ENCODE assay signal across 9 cellular contexts in genomic region chr11:44067266-44067665, GRCh38. TPM values are rescaled to one million over a fixed set of nuclear protein-coding genes. Genes with fewer than 3 reads are reported as not detected.
DNase-seq lines count a peak whose midpoint lies in the region; ATAC-seq and TF ChIP-seq lines count a peak whose summit lies in the region.
"Had no signal": no experiment of that assay in that cellular context is flagged by ENCODE, and none has a peak within 500 bp of the region (broad histone marks: within the 10 kb centered on the region; RNA-seq: fewer than 3 reads in every experiment).

No MANE protein-coding gene starts in this region.

- CTCF ChIA-PET in activated CD4-positive, alpha-beta memory T cell treated with anti-CD3 and anti-CD28 coated beads for 36 hours (lab: Charles Lee) = interaction anchor here (0.7 to 1.9 kb wide), 3 partner anchors 24 to 177 kb away, joined by 3 to 16 read pairs (median 5); partner anchors contain the start of gene EXT2

- POLR2A ChIA-PET in activated CD4-positive, alpha-beta memory T cell treated with anti-CD3 and anti-CD28 coated beads for 36 hours (lab: Charles Lee) = interaction anchor here (1.5 kb wide), 1 partner anchor 28 kb away, joined by 3 read pairs; the partner anchor contains the start of gene EXT2

- peak overlapping the region; percentile 41 for H3K27ac Mint-ChIP-seq in activated naive CD4-positive, alpha-beta T cell treated with anti-CD3 and anti-CD28 coated beads, Interleukin-2, amount 50 U/mL, for 24 hours
- H3K27ac Mint-ChIP-seq in activated naive CD4-positive, alpha-beta T cell treated with anti-CD3 and anti-CD28 coated beads, Interleukin-2, amount 50 U/mL, for 72 hours = peak overlapping the region in 1 of 2 donors; percentile 93
- no peak overlapping the region for H3K27ac Mint-ChIP-seq in activated CD4-positive, alpha-beta memory T cell treated with anti-CD3 and anti-CD28 coated beads for 36 hours

- H3K4me1 Mint-ChIP-seq in activated naive CD4-positive, alpha-beta T cell treated with anti-CD3 and anti-CD28 coated beads, Interleukin-2, amount 50 U/mL, for 24 hours = peaks cover 29% of the 10 kb centered on the region
- peaks cover 24% of the 10 kb centered on the region for H3K4me1 Mint-ChIP-seq in activated CD4-positive, alpha-beta memory T cell treated with anti-CD3 and anti-CD28 coated beads for 36 hours (ENCODE audit: low read depth)

- intact Hi-C loops in activated CD4-positive, alpha-beta memory T cell treated with anti-CD3 and anti-CD28 coated beads for 36 hours (cut with micrococcal nuclease) = loop anchor here (5.0 to 10.0 kb wide), 4 partner anchors 45 to 422 kb away; partner anchors contain the start of gene C11orf96

- H3K27me3 Mint-ChIP-seq in activated naive CD4-positive, alpha-beta T cell treated with anti-CD3 and anti-CD28 coated beads, Interleukin-2, amount 50 U/mL, for 24 hours = no peaks in the 10 kb centered on the region
- no peaks in the 10 kb centered on the region for H3K27me3 Mint-ChIP-seq in activated CD4-positive, alpha-beta memory T cell treated with anti-CD3 and anti-CD28 coated beads for 36 hours

- ATAC-seq in activated naive CD4-positive, alpha-beta T cell treated with anti-CD3 and anti-CD28 coated beads, Interleukin-2, amount 50 U/mL, for 72 hours = no peak
- ATAC-seq in upper lobe of left lung (ENCODE audit: low FRiP score in 2 of 2) (no peak), GM18511 (IDR thresholded peaks at IDR 0.05; ENCODE audit: unreplicated experiment) (no peak)

- no peak for TF ChIP-seq CTCF in upper lobe of left lung (IDR thresholded peaks at IDR 0.05)

- H3K9me3 Mint-ChIP-seq in activated naive CD4-positive, alpha-beta T cell treated with anti-CD3 and anti-CD28 coated beads, Interleukin-2, amount 50 U/mL, for 24 hours = no peaks in the 10 kb centered on the region
- no peaks in the 10 kb centered on the region for H3K9me3 Mint-ChIP-seq in activated naive CD4-positive, alpha-beta T cell treated with anti-CD3 and anti-CD28 coated beads, Interleukin-2, amount 50 U/mL, for 72 hours
- no peaks in the 10 kb centered on the region for H3K9me3 Mint-ChIP-seq in activated CD4-positive, alpha-beta memory T cell treated with anti-CD3 and anti-CD28 coated beads for 36 hours

- WGBS in upper lobe of left lung, 2 donors = 49 to 59% methylated on average over 5 of the region's 5 CpGs

- H3K27ac ChIP-seq in iPS-20b (ENCODE audit: low read length) = no peak overlapping the region
- H3K27ac ChIP-seq in upper lobe of left lung = no peak overlapping the region

- H3K4me1 ChIP-seq in iPS-20b (ENCODE audit: insufficient read depth, low read length) = peaks cover 25% of the 10 kb centered on the region; the same call in 1 of the 2 replicates
- H3K4me1 ChIP-seq in upper lobe of left lung = peaks cover 5 to 18% (median 11%) of the 10 kb centered on the region in 4 donors

- H3K9me3 ChIP-seq in iPS-20b (ENCODE audit: insufficient read depth, low read depth, low read length) (no peaks in the 10 kb centered on the region), upper lobe of left lung (no peaks in the 10 kb centered on the region)

- no peak for DNase-seq in activated naive CD4-positive, alpha-beta T cell treated with anti-CD3 and anti-CD28 coated beads, Interleukin-2, amount 50 U/mL, for 72 hours (ENCODE audit: low spot score in 2 of 2)
- DNase-seq in activated CD4-positive, alpha-beta memory T cell treated with anti-CD3 and anti-CD28 coated beads for 36 hours = no peak
- DNase-seq in upper lobe of left lung (no peak), KG1 (lab: John Stamatoyannopoulos, UW) (no peak)
- no peak for DNase-seq in activated effector memory CD4-positive, alpha-beta T cell treated with Interleukin-2 at 50 U/mL for 16 hours

- no peak for TF ChIP-seq POLR2A in upper lobe of left lung (IDR thresholded peaks at IDR 0.05)

- H3K36me3 Mint-ChIP-seq in activated naive CD4-positive, alpha-beta T cell treated with anti-CD3 and anti-CD28 coated beads, Interleukin-2, amount 50 U/mL, for 24 hours = peaks cover 3% of the 10 kb centered on the region
- peaks cover 0 to 5% of the 10 kb centered on the region in 2 donors for H3K36me3 Mint-ChIP-seq in activated naive CD4-positive, alpha-beta T cell treated with anti-CD3 and anti-CD28 coated beads, Interleukin-2, amount 50 U/mL, for 72 hours
- H3K36me3 Mint-ChIP-seq in activated CD4-positive, alpha-beta memory T cell treated with anti-CD3 and anti-CD28 coated beads for 36 hours = peaks cover 3% of the 10 kb centered on the region

- H3K9ac ChIP-seq in iPS-20b (ENCODE audit: low read depth, low read length) = peak overlapping the region; percentile 93; the same call in 1 of the 2 replicates

- TF ChIP-seq EP300 in upper lobe of left lung (IDR thresholded peaks at IDR 0.05) = no peak

- H3K4me3 ChIP-seq in iPS-20b (ENCODE audit: low read length) (peak overlapping the region; percentile 88), upper lobe of left lung (peak overlapping the region in 3 of 4 donors; percentile 59 to 92 (median 75))

- peak overlapping the region; percentile 91 for H3K4me3 Mint-ChIP-seq in activated naive CD4-positive, alpha-beta T cell treated with anti-CD3 and anti-CD28 coated beads, Interleukin-2, amount 50 U/mL, for 24 hours
- H3K4me3 Mint-ChIP-seq in activated CD4-positive, alpha-beta memory T cell treated with anti-CD3 and anti-CD28 coated beads for 36 hours = peak overlapping the region; percentile 79

- H3K36me3 ChIP-seq in iPS-20b (ENCODE audit: insufficient read depth, low read depth, low read length) (no peaks in the 10 kb centered on the region), upper lobe of left lung (peaks cover 0 to 9% (median 4%) of the 10 kb centered on the region in 4 donors)

- H3K27me3 ChIP-seq in iPS-20b (ENCODE audit: insufficient read depth, low read length) = peaks cover 12% of the 10 kb centered on the region; the same call in 1 of the 2 replicates
- no peaks in the 10 kb centered on the region for H3K27me3 ChIP-seq in upper lobe of left lung

RNA-seq across cellular contexts. Expression of gene ACCS, which starts 1.2 kb away (rescaled TPM):
- 1 to 10 TPM; 5.4 to 8.5 TPM for total RNA-seq in activated naive CD4-positive, alpha-beta T cell treated with anti-CD3 and anti-CD28 coated beads, Interleukin-2, amount 50 U/mL, for 72 hours
- total RNA-seq in activated CD4-positive, alpha-beta memory T cell treated with anti-CD3 and anti-CD28 coated beads for 36 hours = 10 to 100 TPM; 13.7 to 17.5 TPM
- 100 to 1,000 TPM in 1 of 6 donors, 10 to 100 TPM in 5; 15.4 to 120 (median 34.0) TPM for total RNA-seq in upper lobe of left lung

RNA-seq across cellular contexts. Expression of gene ACCSL, which starts 19.5 kb away (rescaled TPM):
- under 1 TPM in 1 of 2 donors, not detected in 1; 0.11 TPM for total RNA-seq in activated naive CD4-positive, alpha-beta T cell treated with anti-CD3 and anti-CD28 coated beads, Interleukin-2, amount 50 U/mL, for 72 hours
- total RNA-seq in activated CD4-positive, alpha-beta memory T cell treated with anti-CD3 and anti-CD28 coated beads for 36 hours = not detected
- not detected for total RNA-seq in upper lobe of left lung
- total RNA-seq: osteocyte had no signal

RNA-seq across cellular contexts. Expression of gene EXT2, which starts 28.2 kb away (rescaled TPM):
- 10 to 100 TPM; 23.3 to 24.3 TPM for total RNA-seq in activated naive CD4-positive, alpha-beta T cell treated with anti-CD3 and anti-CD28 coated beads, Interleukin-2, amount 50 U/mL, for 72 hours
- 10 to 100 TPM; 27.0 to 28.1 TPM for total RNA-seq in activated CD4-positive, alpha-beta memory T cell treated with anti-CD3 and anti-CD28 coated beads for 36 hours
- total RNA-seq in upper lobe of left lung = 10 to 100 TPM; 45.3 to 64.0 (median 57.4) TPM
